ENCODE assay signal across 14 cellular contexts in genomic region chr19:46733693-46734240, GRCh38. TPM values are rescaled to one million over a fixed set of nuclear protein-coding genes. Genes with fewer than 3 reads are reported as not detected.
A peak's percentile ranks its signal among the peaks of the same experiment; 100 is the strongest.
DNase-seq lines count a peak whose midpoint lies in the region; ATAC-seq, FAIRE-seq and TF ChIP-seq lines count a peak whose summit lies in the region.
"Had no signal": no experiment of that assay in that cellular context is flagged by ENCODE, and none has a peak within 500 bp of the region (broad histone marks: within the 10 kb centered on the region; RNA-seq: fewer than 3 reads in every experiment).

No MANE protein-coding gene starts in this region.

- no peaks in the 10 kb centered on the region for H3K9me3 ChIP-seq in endothelial cell of umbilical vein (replicated peaks; ENCODE audit: control insufficient read depth, insufficient read depth, low read length)

- H3K79me2 ChIP-seq in endothelial cell of umbilical vein (ENCODE audit: control insufficient read depth, insufficient read depth, low read length): peaks cover 50% of the 10 kb centered on the region

- no peak for TF ChIP-seq CTCF in endothelial cell of umbilical vein (IDR thresholded peaks at IDR 0.05; ENCODE audit: extremely low read depth in 1 of 2, insufficient read depth in 1 of 2, low read depth in 1 of 2, low read length in 2 of 2)

- no peak for ATAC-seq in Right ventricle myocardium superior (ENCODE audit: poor library complexity)
- ATAC-seq in left cardiac atrium: no peak
- no peak for ATAC-seq in GM18502 (IDR thresholded peaks at IDR 0.05; ENCODE audit: poor library complexity, unreplicated experiment)
- ATAC-seq: activated CD4-positive, CD25-positive, alpha-beta regulatory T cell treated with anti-CD3 and anti-CD28 coated beads, Interleukin-2, amount 50 U/mL, for 24 hours; natural killer cell; stimulated activated naive CD8-positive, alpha-beta T cell treated with anti-CD3 and anti-CD28 coated beads, Interleukin-15, amount 100 ng/mL, for 72 hours had no signal

- no peak overlapping the region for H3K4me2 ChIP-seq in endothelial cell of umbilical vein (ENCODE audit: insufficient read depth, low read length)

- intact Hi-C loops in Right ventricle myocardium superior (cut with DNase I): loop anchor here (10.0 kb wide), 1 partner anchor 129 kb away; the partner anchor contains the start of gene CALM3
- intact Hi-C loops in left cardiac atrium (cut with DNase I): no loop called here
- intact Hi-C loops in endothelial cell of umbilical vein (cut with micrococcal nuclease): no loop called here

- H3K27ac ChIP-seq in endothelial cell of umbilical vein (ENCODE audit: insufficient read depth, low read depth, low read length) (no peak overlapping the region), temporal lobe (ENCODE audit: low read depth, low read length) (peak overlapping the region; percentile 17)

- dilution Hi-C loops in endothelial cell of umbilical vein (cut with MboI; ENCODE audit: extremely low pct_ligation_motif_present, low sequenced_read_pairs): no loop called here

- H3K27me3 ChIP-seq in endothelial cell of umbilical vein (ENCODE audit: control insufficient read depth in 2 of 2, insufficient read depth in 2 of 2, low read length in 2 of 2): no peaks in the 10 kb centered on the region

- peaks cover 40% of the 10 kb centered on the region for H3K4me1 ChIP-seq in endothelial cell of umbilical vein (ENCODE audit: control insufficient read depth, extremely low read depth, insufficient read depth, low read length)

- DNase-seq in Right ventricle myocardium superior (peak; percentile 43), left cardiac atrium (no peak), NOMO-1 treated with DMSO at 0.1 percent for 48 hours (lab: John Stamatoyannopoulos, UW; ENCODE audit: unreplicated experiment) (peak; percentile 82), endothelial cell of umbilical vein (ENCODE audit: low read depth, low spot score) (no peak), OCI-M2 (lab: John Stamatoyannopoulos, UW; ENCODE audit: unreplicated experiment) (no peak), dedifferentiated amniotic fluid mesenchymal stem cell (ENCODE audit: extremely low spot score) (no peak)
- DNase-seq: mammary epithelial cell; natural killer cell; NCI-H1930; stimulated activated naive CD8-positive, alpha-beta T cell treated with anti-CD3 and anti-CD28 coated beads, Interleukin-15, amount 100 ng/mL, for 72 hours had no signal

- POLR2A ChIA-PET in endothelial cell of umbilical vein (lab: Charles Lee): no interaction called here

- CTCF ChIA-PET in endothelial cell of umbilical vein (lab: Charles Lee): interaction anchor here (1.0 to 1.8 kb wide), 6 partner anchors 8 to 107 kb away, joined by 3 to 6 read pairs (median 4); no protein-coding TSS in a partner anchor

- no peaks in the 10 kb centered on the region for H4K20me1 ChIP-seq in endothelial cell of umbilical vein (replicated peaks; ENCODE audit: control insufficient read depth, extremely low read depth, insufficient read depth, low read length)

- no peaks in the 10 kb centered on the region for H3K9me1 ChIP-seq in endothelial cell of umbilical vein (replicated peaks; ENCODE audit: control insufficient read depth, extremely low read depth, insufficient read depth, low read length)

- H3K36me3 ChIP-seq in endothelial cell of umbilical vein (ENCODE audit: control insufficient read depth in 2 of 2, extremely low read depth in 1 of 2, insufficient read depth in 2 of 2, low read length in 2 of 2): peaks cover 9 to 48% of the 10 kb centered on the region in 2 experiments

- no peak overlapping the region for H3K9ac ChIP-seq in endothelial cell of umbilical vein (replicated peaks; ENCODE audit: extremely low read depth, insufficient read depth, low read length)

- BruUV-seq in endothelial cell of umbilical vein (replicated peaks; lab: Mats Ljungman, UMichigan): no TSS peak

- H3K4me3 ChIP-seq in endothelial cell of umbilical vein (replicated peaks in 1 of 3; ENCODE audit: insufficient read depth in 1 of 3, low read depth in 1 of 3, low read length in 3 of 3): no peak overlapping the region

- no peak overlapping the region for H2AFZ ChIP-seq in endothelial cell of umbilical vein (ENCODE audit: low read depth, low read length)

- no peak for FAIRE-seq in endothelial cell of umbilical vein (lab: Jason Lieb, UNC)
- FAIRE-seq: frontal cortex had no signal

- no peak for TF ChIP-seq POLR2A in endothelial cell of umbilical vein (IDR thresholded peaks at IDR 0.05; ENCODE audit: low read depth, low read length)

TF ChIP-seq in endothelial cell of umbilical vein, 7 proteins besides CTCF, POLR2A, EP300 and RAD21:
- TF ChIP-seq FOS (IDR thresholded peaks at IDR 0.05; ENCODE audit: borderline replicate concordance, insufficient read depth, low read length) (no peak), POLR2AphosphoS5 (IDR thresholded peaks at IDR 0.05; ENCODE audit: insufficient read depth, low read depth, low read length) (peak; percentile 7)

RNA-seq across cellular contexts. Expression of gene FKRP, which starts 12.1 kb away (rescaled TPM):
- 13.9 TPM for total RNA-seq in Right ventricle myocardium superior
- 10 to 100 TPM; 12.4 to 17.3 TPM for total RNA-seq in left cardiac atrium
- total RNA-seq in endothelial cell of umbilical vein: 28.6 and 32.8 TPM in 2 replicates
- 31.5 and 33.5 TPM in 2 replicates for polyA plus RNA-seq in endothelial cell of umbilical vein
- polyA plus RNA-seq in endothelial cell of umbilical vein (2011; cell fraction: cytosol; rRNA removed): 14.6 and 23.7 TPM in 2 replicates
- polyA plus RNA-seq in endothelial cell of umbilical vein (2011; cell fraction: nucleus; rRNA removed): 49.9 and 63.7 TPM in 2 replicates
- 23.5 and 24.5 TPM in 2 replicates for polyA plus RNA-seq in endothelial cell of umbilical vein (2012)
- 15.9 and 23.2 TPM in 2 replicates for polyA minus RNA-seq in endothelial cell of umbilical vein
- polyA minus RNA-seq in endothelial cell of umbilical vein (2011; cell fraction: cytosol; rRNA and poly(A)+ RNA removed): 3.3 TPM
- polyA minus RNA-seq in endothelial cell of umbilical vein (2011; cell fraction: nucleus; rRNA and poly(A)+ RNA removed): 14.5 and 18.0 TPM in 2 replicates
- 8.6 TPM for total RNA-seq in temporal lobe

RNA-seq across cellular contexts. Expression of gene STRN4, which starts 12.5 kb away (rescaled TPM):
- total RNA-seq in Right ventricle myocardium superior: 38.4 TPM
- 10 to 100 TPM; 37.2 to 61.9 TPM for total RNA-seq in left cardiac atrium
- total RNA-seq in endothelial cell of umbilical vein: 108 and 116 TPM in 2 replicates
- 144 and 179 TPM in 2 replicates for polyA plus RNA-seq in endothelial cell of umbilical vein
- polyA plus RNA-seq in endothelial cell of umbilical vein (2011; cell fraction: cytosol; rRNA removed): 87.1 and 114 TPM in 2 replicates
- polyA plus RNA-seq in endothelial cell of umbilical vein (2011; cell fraction: nucleus; rRNA removed): 179 and 227 TPM in 2 replicates
- polyA plus RNA-seq in endothelial cell of umbilical vein (2012): 54.6 and 71.2 TPM in 2 replicates
- 86.7 and 114 TPM in 2 replicates for polyA minus RNA-seq in endothelial cell of umbilical vein
- 31.5 TPM for polyA minus RNA-seq in endothelial cell of umbilical vein (2011; cell fraction: cytosol; rRNA and poly(A)+ RNA removed)
- polyA minus RNA-seq in endothelial cell of umbilical vein (2011; cell fraction: nucleus; rRNA and poly(A)+ RNA removed): 65.9 and 118 TPM in 2 replicates
- total RNA-seq in temporal lobe: 89.5 TPM

RNA-seq across cellular contexts. Expression of gene PRKD2, which starts 16.9 kb away (rescaled TPM):
- total RNA-seq in Right ventricle myocardium superior (10.1 TPM), left cardiac atrium (10 to 100 TPM; 14.9 to 18.0 TPM), endothelial cell of umbilical vein (94.9 and 101 TPM in 2 replicates), temporal lobe (8.9 TPM)
- polyA plus RNA-seq in endothelial cell of umbilical vein: 40.4 and 42.4 TPM in 2 replicates
- polyA plus RNA-seq in endothelial cell of umbilical vein (2011; cell fraction: cytosol; rRNA removed): 34.8 and 36.2 TPM in 2 replicates
- 69.1 and 74.5 TPM in 2 replicates for polyA plus RNA-seq in endothelial cell of umbilical vein (2011; cell fraction: nucleus; rRNA removed)
- 45.1 and 54.6 TPM in 2 replicates for polyA plus RNA-seq in endothelial cell of umbilical vein (2012)
- 43.7 and 55.6 TPM in 2 replicates for polyA minus RNA-seq in endothelial cell of umbilical vein
- polyA minus RNA-seq in endothelial cell of umbilical vein (2011; cell fraction: cytosol; rRNA and poly(A)+ RNA removed): 10.0 TPM
- polyA minus RNA-seq in endothelial cell of umbilical vein (2011; cell fraction: nucleus; rRNA and poly(A)+ RNA removed): 22.5 and 33.7 TPM in 2 replicates

RNA-seq across cellular contexts. Expression of gene SLC1A5, which starts 54.6 kb away (rescaled TPM):
- total RNA-seq in Right ventricle myocardium superior: 7.0 TPM
- 10 to 100 TPM; 34.3 to 40.8 TPM for total RNA-seq in left cardiac atrium
- 105 and 114 TPM in 2 replicates for total RNA-seq in endothelial cell of umbilical vein
- 114 TPM in 2 replicates for polyA plus RNA-seq in endothelial cell of umbilical vein
- 73.3 and 75.0 TPM in 2 replicates for polyA plus RNA-seq in endothelial cell of umbilical vein (2011; cell fraction: cytosol; rRNA removed)
- 43.7 and 51.1 TPM in 2 replicates for polyA plus RNA-seq in endothelial cell of umbilical vein (2011; cell fraction: nucleus; rRNA removed)
- polyA plus RNA-seq in endothelial cell of umbilical vein (2012): 86.6 and 87.7 TPM in 2 replicates
- 127 and 137 TPM in 2 replicates for polyA minus RNA-seq in endothelial cell of umbilical vein
- polyA minus RNA-seq in endothelial cell of umbilical vein (2011; cell fraction: cytosol; rRNA and poly(A)+ RNA removed): 98.2 TPM
- 22.9 and 25.6 TPM in 2 replicates for polyA minus RNA-seq in endothelial cell of umbilical vein (2011; cell fraction: nucleus; rRNA and poly(A)+ RNA removed)
- total RNA-seq in temporal lobe: 2.2 TPM

Comparison
In these comparisons a context has a peak if more than half of its experiments do, and no peak if none do; other contexts are left out.
1. DNase-seq: peak in Right ventricle myocardium superior (single experiment) and NOMO-1 treated with DMSO at 0.1 percent for 48 hours (single experiment); none in left cardiac atrium (single experiment), endothelial cell of umbilical vein (single experiment), OCI-M2 (single experiment) and dedifferentiated amniotic fluid mesenchymal stem cell (single experiment).